In genomic region chr21:46388206-46388880, GRCh38 we compare ENCODE assay signal across 20 cellular contexts.
"Had no signal": no experiment of that assay in that cellular context is flagged by ENCODE, and none has a peak within 500 bp of the region (broad histone marks: within the 10 kb centered on the region; RNA-seq: fewer than 3 reads in every experiment).

No MANE protein-coding gene starts in this region.

- H3K27ac ChIP-seq: ascending aorta, cardiac muscle cell, SK-N-MC, WERI-Rb-1 had no signal

- H3K4me3 ChIP-seq: ascending aorta, cardiac muscle cell, K562, SK-N-MC had no signal

- H3K27me3 ChIP-seq: ascending aorta, cardiac muscle cell had no signal

- FAIRE-seq: K562 had no signal

- ATAC-seq: activated CD4-positive, CD25-positive, alpha-beta regulatory T cell treated with anti-CD3 and anti-CD28 coated beads, Interleukin-2, amount 50 U/mL, for 24 hours; activated CD8-positive, alpha-beta T cell treated with anti-CD3 and anti-CD28 coated beads for 36 hours; activated T-cell treated with anti-CD3 and anti-CD28 coated beads, Interleukin-2, amount 50 U/mL, for 72 hours; K562 had no signal

- H3K9me3 ChIP-seq: ascending aorta had no signal

- DNase-seq: activated CD4-positive, alpha-beta T cell treated with anti-CD3 and anti-CD28 coated beads for 4 hours; activated CD8-positive, alpha-beta memory T cell treated with anti-CD3 and anti-CD28 coated beads, Interleukin-2, amount 50 U/mL, for 4 hours; activated CD8-positive, alpha-beta T cell treated with anti-CD3 and anti-CD28 coated beads for 36 hours; activated gamma-delta T cell treated with Interleukin-2 at 50 U/mL for 16 hours; activated naive CD4-positive, alpha-beta T cell treated with anti-CD3 and anti-CD28 coated beads, Interleukin-2, amount 50 U/mL, for 16 hours; activated T-cell treated with anti-CD3 and anti-CD28 coated beads, Interleukin-2, amount 50 U/mL, for 72 hours; Karpas-422; NCI-H1048; NCI-H1930; NCI-H2171; NCI-H226; NCI-H526 treated with DMSO at 0.1 percent for 48 hours; NCI-H82; T-helper 1 cell; WERI-Rb-1 had no signal
